In the genomic region with DNA sequence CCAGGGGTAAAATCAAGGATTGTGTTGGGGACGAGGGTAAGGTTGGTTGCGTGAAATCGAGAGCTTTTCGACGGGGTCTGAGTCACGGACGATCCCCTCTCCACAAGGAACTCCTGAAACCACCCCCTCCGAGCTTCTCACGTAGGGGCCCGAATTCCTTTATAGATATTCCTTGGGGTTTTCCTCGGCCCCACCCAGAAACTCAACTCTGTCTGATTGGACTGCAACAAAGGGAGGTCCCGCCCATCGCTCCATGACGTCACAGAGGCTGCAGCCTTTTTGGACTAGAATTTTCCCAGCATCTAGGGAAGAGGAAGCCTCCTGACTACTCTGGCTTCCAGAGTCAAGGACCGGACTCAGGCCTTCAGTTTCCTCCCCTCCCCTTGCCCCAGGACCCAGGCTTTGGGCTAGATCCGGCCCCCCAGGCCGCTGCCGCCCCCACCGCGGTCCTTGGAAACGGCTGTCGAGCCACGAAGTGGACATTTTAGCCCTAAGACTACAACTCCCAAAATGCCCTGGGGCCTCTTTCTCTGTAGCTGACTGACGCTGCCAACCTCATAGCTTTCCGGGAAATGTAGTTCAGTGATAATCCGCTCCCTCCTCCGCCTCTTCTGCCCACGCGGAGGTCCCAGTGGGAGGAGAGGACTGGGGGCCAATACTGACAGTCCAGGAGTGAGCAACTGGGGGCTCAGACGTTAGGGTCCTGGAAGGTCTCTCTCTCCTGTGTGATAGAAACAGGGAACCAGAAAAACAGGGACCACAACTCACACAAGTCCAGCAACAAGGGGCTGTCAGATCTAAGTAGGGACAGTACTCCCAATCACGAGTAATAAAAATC, we compare ENCODE assay signal across 1 cellular context.
A peak's percentile ranks its signal among the peaks of the same experiment; 100 is the strongest.
TF ChIP-seq lines count a peak whose summit lies in the region.

TSS of gene IZUMO1 (minus strand) at position 172 of the 838 bp plus-strand sequence. CDS start 1,050 bp downstream, outside the sequence.

TF ChIP-seq in H1, 55 proteins besides CTCF, POLR2A, EP300 and RAD21 (continued from another document):
- TF ChIP-seq, protein P1, sequence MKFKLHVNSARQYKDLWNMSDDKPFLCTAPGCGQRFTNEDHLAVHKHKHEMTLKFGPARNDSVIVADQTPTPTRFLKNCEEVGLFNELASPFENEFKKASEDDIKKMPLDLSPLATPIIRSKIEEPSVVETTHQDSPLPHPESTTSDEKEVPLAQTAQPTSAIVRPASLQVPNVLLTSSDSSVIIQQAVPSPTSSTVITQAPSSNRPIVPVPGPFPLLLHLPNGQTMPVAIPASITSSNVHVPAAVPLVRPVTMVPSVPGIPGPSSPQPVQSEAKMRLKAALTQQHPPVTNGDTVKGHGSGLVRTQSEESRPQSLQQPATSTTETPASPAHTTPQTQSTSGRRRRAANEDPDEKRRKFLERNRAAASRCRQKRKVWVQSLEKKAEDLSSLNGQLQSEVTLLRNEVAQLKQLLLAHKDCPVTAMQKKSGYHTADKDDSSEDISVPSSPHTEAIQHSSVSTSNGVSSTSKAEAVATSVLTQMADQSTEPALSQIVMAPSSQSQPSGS (IDR thresholded peaks at IDR 0.05; ENCODE audit: low read length), result peak; percentile 53; the same call in 1 of the 2 replicates
- TF ChIP-seq RBBP5 (IDR thresholded peaks at IDR 0.05; ENCODE audit: borderline replicate concordance, low read depth, low read length), result 0 out of 2 replicates have a peak, but pooled peaks have one; percentile 17
- peak; percentile 96 for TF ChIP-seq SIX5 (IDR thresholded peaks at IDR 0.05; ENCODE audit: low read depth, low read length)
- TF ChIP-seq CEBPB (IDR thresholded peaks at IDR 0.05; ENCODE audit: low read depth, low read length), result no peak
- TF ChIP-seq, protein P2, sequence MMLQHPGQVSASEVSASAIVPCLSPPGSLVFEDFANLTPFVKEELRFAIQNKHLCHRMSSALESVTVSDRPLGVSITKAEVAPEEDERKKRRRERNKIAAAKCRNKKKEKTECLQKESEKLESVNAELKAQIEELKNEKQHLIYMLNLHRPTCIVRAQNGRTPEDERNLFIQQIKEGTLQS (IDR thresholded peaks at IDR 0.05; ENCODE audit: insufficient read depth, low read depth, low read length), result 0 out of 2 replicates have a peak, but pooled peaks have one; percentile 31
- TF ChIP-seq EZH2 (IDR thresholded peaks at IDR 0.05; ENCODE audit: low read depth, low read length, severe bottlenecking), result no peak
- TF ChIP-seq, protein P3, sequence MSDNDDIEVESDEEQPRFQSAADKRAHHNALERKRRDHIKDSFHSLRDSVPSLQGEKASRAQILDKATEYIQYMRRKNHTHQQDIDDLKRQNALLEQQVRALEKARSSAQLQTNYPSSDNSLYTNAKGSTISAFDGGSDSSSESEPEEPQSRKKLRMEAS (IDR thresholded peaks at IDR 0.05), result no peak
- TF ChIP-seq TAF7 (optimal IDR thresholded peaks at IDR 0.05; ENCODE audit: borderline replicate concordance, low read depth, low read length), result peak; percentile 21
- peak in 1 of 2 experiments; percentile 62; a peak in 1 of 4 replicates for TF ChIP-seq SIN3A (conservative IDR thresholded peaks at IDR 0.05 in 1 of 2, IDR thresholded peaks at IDR 0.05 in 1 of 2; ENCODE audit: low read depth in 1 of 2, low read length in 2 of 2)
- no peak for TF ChIP-seq NRF1 (IDR thresholded peaks at IDR 0.05; ENCODE audit: low read depth, low read length)
- 0 out of 2 replicates have a peak, but pooled peaks have one; percentile 36 for TF ChIP-seq PHF8 (conservative IDR thresholded peaks at IDR 0.05; ENCODE audit: low read depth, low read length)
- TF ChIP-seq SP4 (IDR thresholded peaks at IDR 0.05; ENCODE audit: low read length), result peak; percentile 77; the same call in 1 of the 2 replicates
- TF ChIP-seq HDAC2 (IDR thresholded peaks at IDR 0.05; ENCODE audit: borderline replicate concordance in 1 of 2, low read depth in 2 of 2, low read length in 2 of 2), result no peak
- TF ChIP-seq KDM5A (IDR thresholded peaks at IDR 0.05; ENCODE audit: low read length), result no peak
- no peak for TF ChIP-seq SP2 (IDR thresholded peaks at IDR 0.05; ENCODE audit: low read length)
- TF ChIP-seq BACH1 (IDR thresholded peaks at IDR 0.05; ENCODE audit: low read length), result no peak
- TF ChIP-seq YY1 (IDR thresholded peaks at IDR 0.05; ENCODE audit: low read depth, low read length), result peak; percentile 72
- TF ChIP-seq TEAD4 (IDR thresholded peaks at IDR 0.05; ENCODE audit: low read depth, low read length), result no peak
